Comparison of ENCODE assay signal across 10 cellular contexts in the genomic region with DNA sequence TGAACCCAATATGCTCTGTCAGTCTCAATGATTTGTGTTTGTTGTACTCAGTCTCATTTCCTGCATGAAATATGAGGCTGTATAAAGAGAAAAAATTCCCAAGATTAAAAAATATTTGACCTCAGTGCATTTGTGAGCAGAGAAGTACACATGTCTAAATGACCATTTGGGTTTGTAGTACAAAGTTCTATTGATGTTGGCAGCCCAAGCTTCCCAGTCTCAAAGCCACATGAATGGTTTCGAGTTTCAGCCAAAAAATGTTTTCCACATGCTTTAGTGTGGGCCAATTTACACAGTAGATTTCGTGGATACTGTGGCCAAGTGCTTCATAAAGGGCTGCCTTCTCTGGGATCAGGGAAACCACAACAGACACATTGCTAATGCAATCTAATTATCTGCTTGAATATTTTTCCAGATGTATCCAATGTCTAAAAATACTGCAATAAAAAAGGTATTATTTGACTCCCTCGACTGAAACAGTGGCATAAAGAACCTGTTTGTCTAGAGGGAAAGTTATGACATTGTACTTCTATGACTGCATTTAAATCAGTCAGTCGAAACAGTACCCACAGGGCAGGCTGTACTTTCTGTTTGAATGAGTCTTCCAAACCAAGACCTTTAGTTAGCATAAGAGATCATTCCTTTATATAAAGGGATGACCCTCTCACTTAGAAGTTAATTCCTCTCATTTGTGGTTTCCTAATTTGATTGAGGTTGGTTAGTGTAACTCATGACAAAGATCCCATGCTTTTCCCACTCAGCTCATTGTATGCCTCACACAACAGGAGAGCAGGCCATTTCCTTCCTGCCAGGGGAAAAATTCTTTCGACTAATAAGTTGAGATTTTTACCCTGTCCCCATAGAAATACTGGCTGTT.
DNase-seq lines count a peak whose midpoint lies in the region; ATAC-seq and TF ChIP-seq lines count a peak whose summit lies in the region.
"Had no signal": no experiment of that assay in that cellular context is flagged by ENCODE, and none has a peak within 500 bp of the region (broad histone marks: within the 10 kb centered on the region; RNA-seq: fewer than 3 reads in every experiment).

No MANE protein-coding gene starts in this region.

- H3K27ac ChIP-seq in PC-3 (ENCODE audit: low read length) (no peak overlapping the region), parathyroid adenoma (peak overlapping the region; percentile 59)

- peak; percentile 77 for DNase-seq in Daoy (ENCODE audit: low read depth)
- DNase-seq in PC-3 = peak; percentile 31
- DNase-seq in fibroblast of peridontal ligament (ENCODE audit: extremely low read depth) = peak; percentile 99
- DNase-seq in NCI-H82 (lab: John Stamatoyannopoulos, UW) = no peak
- no peak for DNase-seq in G401 (ENCODE audit: low spot score)
- no peak for DNase-seq in activated naive CD4-positive, alpha-beta T cell treated with anti-CD3 and anti-CD28 coated beads, Interleukin-2, amount 10 ng/mL, durations not matched to agents 7 days and 5 days
- DNase-seq: activated naive CD4-positive, alpha-beta T cell had no signal

- POLR2A ChIA-PET in PC-3 (lab: Charles Lee; ENCODE audit: unreplicated experiment) = no interaction called here

- no peaks in the 10 kb centered on the region for H3K27me3 Mint-ChIP-seq in activated T-helper 17 cell treated with anti-CD3 and anti-CD28 coated beads, Interleukin-2, amount 50 U/mL, for 72 hours
- no peaks in the 10 kb centered on the region for H3K27me3 Mint-ChIP-seq in activated naive CD4-positive, alpha-beta T cell treated with anti-CD3 and anti-CD28 coated beads, Interleukin-2, amount 10 ng/mL, durations not matched to agents 7 days and 5 days

- in situ Hi-C loops in G401 (cut with HindIII; ENCODE audit: low sequenced_read_pairs) = no loop called here

- no TSS peak for BruUV-seq in PC-3 (replicated peaks; lab: Mats Ljungman, UMichigan)

- no peak for ATAC-seq in PC-3
- ATAC-seq in activated T-helper 17 cell treated with anti-CD3 and anti-CD28 coated beads, Interleukin-2, amount 50 U/mL, for 72 hours (replicated peaks) = no peak

- H3K4me3 Mint-ChIP-seq in activated T-helper 17 cell treated with anti-CD3 and anti-CD28 coated beads, Interleukin-2, amount 50 U/mL, for 72 hours = no peak overlapping the region
- H3K4me3 Mint-ChIP-seq in activated naive CD4-positive, alpha-beta T cell treated with anti-CD3 and anti-CD28 coated beads, Interleukin-2, amount 10 ng/mL, durations not matched to agents 7 days and 5 days = no peak overlapping the region

- H3K4me1 ChIP-seq in PC-3 (ENCODE audit: insufficient read depth, low read length) = 0 out of 2 replicates have a peak, but pooled peaks cover 9% of the 10 kb centered on the region
- no peaks in the 10 kb centered on the region for H3K4me1 ChIP-seq in parathyroid adenoma

- no peaks in the 10 kb centered on the region for H3K36me3 ChIP-seq in PC-3 (ENCODE audit: low read depth, low read length)
- H3K36me3 ChIP-seq in parathyroid adenoma (ENCODE audit: control insufficient read depth, insufficient read depth, low read length) = no peaks in the 10 kb centered on the region
- H3K36me3 ChIP-seq: tibial artery had no signal

- H3K4me3 ChIP-seq in PC-3 (ENCODE audit: low read length) (no peak overlapping the region), parathyroid adenoma (ENCODE audit: low read depth, low read length) (no peak overlapping the region)
- H3K4me3 ChIP-seq: tibial artery had no signal

- intact Hi-C loops in PC-3 (cut with micrococcal nuclease) = no loop called here

- no peak overlapping the region; the same call in 1 of the 2 replicates for H2AFZ ChIP-seq in PC-3 (ENCODE audit: low read length)
- H2AFZ ChIP-seq in parathyroid adenoma = no peak overlapping the region

- no peaks in the 10 kb centered on the region for H3K9me2 ChIP-seq in PC-3 (replicated peaks; ENCODE audit: low read length)

- H3F3A ChIP-seq in PC-3 (ENCODE audit: low read length, unreplicated experiment) = no peaks in the 10 kb centered on the region

- H3K79me2 ChIP-seq in PC-3 (ENCODE audit: low read length) (no peaks in the 10 kb centered on the region), parathyroid adenoma (no peaks in the 10 kb centered on the region)

- no peaks in the 10 kb centered on the region for H3K36me3 Mint-ChIP-seq in activated T-helper 17 cell treated with anti-CD3 and anti-CD28 coated beads, Interleukin-2, amount 50 U/mL, for 72 hours (ENCODE audit: low read depth)
- H3K36me3 Mint-ChIP-seq in activated naive CD4-positive, alpha-beta T cell treated with anti-CD3 and anti-CD28 coated beads, Interleukin-2, amount 10 ng/mL, durations not matched to agents 7 days and 5 days = no peaks in the 10 kb centered on the region

- no peaks in the 10 kb centered on the region for H3K4me1 Mint-ChIP-seq in activated T-helper 17 cell treated with anti-CD3 and anti-CD28 coated beads, Interleukin-2, amount 50 U/mL, for 72 hours
- H3K4me1 Mint-ChIP-seq in activated naive CD4-positive, alpha-beta T cell treated with anti-CD3 and anti-CD28 coated beads, Interleukin-2, amount 10 ng/mL, durations not matched to agents 7 days and 5 days = no peaks in the 10 kb centered on the region

- H3K27me3 ChIP-seq in PC-3 (ENCODE audit: low read length) = no peaks in the 10 kb centered on the region
- H3K27me3 ChIP-seq in parathyroid adenoma (ENCODE audit: control insufficient read depth, insufficient read depth, low read length) = no peaks in the 10 kb centered on the region
- H3K27me3 ChIP-seq: tibial artery had no signal

- H3K9me3 Mint-ChIP-seq in activated T-helper 17 cell treated with anti-CD3 and anti-CD28 coated beads, Interleukin-2, amount 50 U/mL, for 72 hours = peaks cover 3% of the 10 kb centered on the region
- no peaks in the 10 kb centered on the region for H3K9me3 Mint-ChIP-seq in activated naive CD4-positive, alpha-beta T cell treated with anti-CD3 and anti-CD28 coated beads, Interleukin-2, amount 10 ng/mL, durations not matched to agents 7 days and 5 days

- TF ChIP-seq CTCF in PC-3 (conservative IDR thresholded peaks at IDR 0.05; ENCODE audit: low read depth, low read length) (no peak), parathyroid adenoma (IDR thresholded peaks at IDR 0.05) (no peak)

- CTCF ChIA-PET in PC-3 (lab: Charles Lee) = no interaction called here
- CTCF ChIA-PET in activated naive CD4-positive, alpha-beta T cell treated with anti-CD3 and anti-CD28 coated beads, Interleukin-2, amount 10 ng/mL, durations not matched to agents 7 days and 5 days (lab: Charles Lee) = no interaction called here

- no peaks in the 10 kb centered on the region for H4K20me1 ChIP-seq in PC-3 (ENCODE audit: low read length)

- no peaks in the 10 kb centered on the region for H3K9me3 ChIP-seq in PC-3 (ENCODE audit: low read length)
- H3K9me3 ChIP-seq in parathyroid adenoma (ENCODE audit: control insufficient read depth, low read length) = no peaks in the 10 kb centered on the region
- H3K9me3 ChIP-seq: tibial artery had no signal

- H3K4me2 ChIP-seq in PC-3 (ENCODE audit: low read length) (no peak overlapping the region), parathyroid adenoma (ENCODE audit: low read length) (no peak overlapping the region)

- no peak overlapping the region for H3K9ac ChIP-seq in PC-3 (ENCODE audit: low read length)
- H3K9ac ChIP-seq in parathyroid adenoma = no peak overlapping the region

- no peak overlapping the region for H3K27ac Mint-ChIP-seq in activated T-helper 17 cell treated with anti-CD3 and anti-CD28 coated beads, Interleukin-2, amount 50 U/mL, for 72 hours
- no peak overlapping the region for H3K27ac Mint-ChIP-seq in activated naive CD4-positive, alpha-beta T cell treated with anti-CD3 and anti-CD28 coated beads, Interleukin-2, amount 10 ng/mL, durations not matched to agents 7 days and 5 days

Comparison
In these comparisons a context has a peak if more than half of its experiments do, and no peak if none do; other contexts are left out.
1. DNase-seq: peak in Daoy (single experiment), PC-3 (single experiment) and fibroblast of peridontal ligament (single experiment); none in NCI-H82 (single experiment), G401 (single experiment) and activated naive CD4-positive, alpha-beta T cell treated with anti-CD3 and anti-CD28 coated beads, Interleukin-2, amount 10 ng/mL, durations not matched to agents 7 days and 5 days (single experiment).